In genomic region chr11:78784321-78785061, GRCh38 we compare ENCODE assay signal across 13 cellular contexts.
A peak's percentile ranks its signal among the peaks of the same experiment; 100 is the strongest.
DNase-seq lines count a peak whose midpoint lies in the region; TF ChIP-seq lines count a peak whose summit lies in the region.
"Had no signal": no experiment of that assay in that cellular context is flagged by ENCODE, and none has a peak within 500 bp of the region (broad histone marks: within the 10 kb centered on the region; RNA-seq: fewer than 3 reads in every experiment).

No MANE protein-coding gene starts in this region.

- peaks cover 2% of the 10 kb centered on the region for H3K27me3 Mint-ChIP-seq in activated naive CD4-positive, alpha-beta T cell treated with anti-CD3 and anti-CD28 coated beads, Interleukin-2, amount 10 ng/mL, durations not matched to agents 7 days and 5 days

- H3K4me3 ChIP-seq in adipocyte (ENCODE audit: low read length), result no peak overlapping the region
- no peak overlapping the region for H3K4me3 ChIP-seq in fibroblast of the aortic adventitia (ENCODE audit: low read depth, low read length)
- no peak overlapping the region for H3K4me3 ChIP-seq in skeletal muscle cell (ENCODE audit: low read depth, low read length)
- H3K4me3 ChIP-seq: left lung, SK-N-MC, upper lobe of right lung had no signal

- no peaks in the 10 kb centered on the region for H3K27me3 ChIP-seq in adipocyte (replicated peaks; ENCODE audit: control insufficient read depth, insufficient read depth, low read length)
- H3K27me3 ChIP-seq: left lung, upper lobe of right lung had no signal

- H3K36me3 Mint-ChIP-seq in activated naive CD4-positive, alpha-beta T cell treated with anti-CD3 and anti-CD28 coated beads, Interleukin-2, amount 10 ng/mL, durations not matched to agents 7 days and 5 days, result no peaks in the 10 kb centered on the region

- DNase-seq in DMS53 (lab: John Stamatoyannopoulos, UW) (peak; percentile 49), DMS53 treated with DMSO at 0.1 percent for 48 hours (lab: John Stamatoyannopoulos, UW; ENCODE audit: unreplicated experiment) (no peak), adipocyte (ENCODE audit: low read depth) (peak; percentile 66), fibroblast of the aortic adventitia (ENCODE audit: low read depth) (peak; percentile 73), skeletal muscle cell (ENCODE audit: low read depth) (peak; percentile 39), hippocampal formation (lab: John Stamatoyannopoulos, UW) (no peak), COLO668 (lab: John Stamatoyannopoulos, UW; ENCODE audit: unreplicated experiment) (no peak)
- no peak for DNase-seq in activated naive CD4-positive, alpha-beta T cell treated with anti-CD3 and anti-CD28 coated beads, Interleukin-2, amount 10 ng/mL, durations not matched to agents 7 days and 5 days
- DNase-seq: activated gamma-delta T cell; left lung; stimulated activated CD4-positive, alpha-beta T cell treated with anti-CD3 and anti-CD28 coated beads, Interleukin-2, amount 100 ng/mL, for 48 hours; upper lobe of right lung had no signal

- no peak overlapping the region for H3K4me3 Mint-ChIP-seq in activated naive CD4-positive, alpha-beta T cell treated with anti-CD3 and anti-CD28 coated beads, Interleukin-2, amount 10 ng/mL, durations not matched to agents 7 days and 5 days

- no peak overlapping the region for H3K9ac ChIP-seq in adipocyte (ENCODE audit: low read length)

- H3K4me1 ChIP-seq in adipocyte (ENCODE audit: control insufficient read depth, insufficient read depth, low read length), result peaks cover 14% of the 10 kb centered on the region

- H3K36me3 ChIP-seq in adipocyte (ENCODE audit: control insufficient read depth, insufficient read depth, low read length, severe bottlenecking), result peaks cover 3% of the 10 kb centered on the region
- H3K36me3 ChIP-seq: left lung, upper lobe of right lung had no signal

- no peaks in the 10 kb centered on the region for H3K4me1 Mint-ChIP-seq in activated naive CD4-positive, alpha-beta T cell treated with anti-CD3 and anti-CD28 coated beads, Interleukin-2, amount 10 ng/mL, durations not matched to agents 7 days and 5 days

- no peak for TF ChIP-seq CTCF in fibroblast of the aortic adventitia (IDR thresholded peaks at IDR 0.05; ENCODE audit: insufficient read depth, low read length)

- CTCF ChIA-PET in activated naive CD4-positive, alpha-beta T cell treated with anti-CD3 and anti-CD28 coated beads, Interleukin-2, amount 10 ng/mL, durations not matched to agents 7 days and 5 days (lab: Charles Lee), result no interaction called here

- no peaks in the 10 kb centered on the region for H3K9me3 ChIP-seq in adipocyte (ENCODE audit: control insufficient read depth, low read length)
- H3K9me3 ChIP-seq: left lung, upper lobe of right lung had no signal

- H3K9me3 Mint-ChIP-seq in activated naive CD4-positive, alpha-beta T cell treated with anti-CD3 and anti-CD28 coated beads, Interleukin-2, amount 10 ng/mL, durations not matched to agents 7 days and 5 days, result no peaks in the 10 kb centered on the region

- no peak overlapping the region for H3K27ac Mint-ChIP-seq in activated naive CD4-positive, alpha-beta T cell treated with anti-CD3 and anti-CD28 coated beads, Interleukin-2, amount 10 ng/mL, durations not matched to agents 7 days and 5 days

Comparison
In these comparisons a context has a peak if more than half of its experiments do, and no peak if none do; other contexts are left out.
1. DNase-seq: peak in DMS53 (single experiment), adipocyte (single experiment), fibroblast of the aortic adventitia (single experiment) and skeletal muscle cell (single experiment); none in DMS53 treated with DMSO at 0.1 percent for 48 hours (single experiment), hippocampal formation (0 of 2), activated naive CD4-positive, alpha-beta T cell treated with anti-CD3 and anti-CD28 coated beads, Interleukin-2, amount 10 ng/mL, durations not matched to agents 7 days and 5 days (single experiment) and COLO668 (single experiment).